ENCODE assay signal across 21 cellular contexts in genomic region chr1:77592906-77593305, GRCh38.
A peak's percentile ranks its signal among the peaks of the same experiment; 100 is the strongest.
DNase-seq lines count a peak whose midpoint lies in the region; ATAC-seq, FAIRE-seq and TF ChIP-seq lines count a peak whose summit lies in the region.
"Had no signal": no experiment of that assay in that cellular context is flagged by ENCODE, and none has a peak within 500 bp of the region (broad histone marks: within the 10 kb centered on the region; RNA-seq: fewer than 3 reads in every experiment).

No MANE protein-coding gene starts in this region.

- no peak overlapping the region for H3K9ac ChIP-seq in SK-N-MC (ENCODE audit: insufficient read length)
- H3K9ac ChIP-seq: GM23248 had no signal

- no peak for TF ChIP-seq EP300 in ovary (IDR thresholded peaks at IDR 0.05)

- no peaks in the 10 kb centered on the region for H3K27me3 ChIP-seq in ovary

- ATAC-seq in left colon (peak; percentile 73), HG02763 (IDR thresholded peaks at IDR 0.05; ENCODE audit: unreplicated experiment) (no peak)
- ATAC-seq: HCT116 had no signal

- intact Hi-C loops in left colon (cut with DNase I, micrococcal nuclease), result no loop called here
- intact Hi-C loops in ovary (cut with DNase I), result no loop called here

- FAIRE-seq in GM19239 (lab: Jason Lieb, UNC) (peak; percentile 4), H54 (lab: Jason Lieb, UNC) (peak; percentile 45)
- FAIRE-seq: GM12891, GM18507, H1 had no signal

- H3K4me1 ChIP-seq in ovary (ENCODE audit: insufficient read depth), result peaks cover 3% of the 10 kb centered on the region

- 93 to 97% (median 96%) methylated on average over 2 of the region's 2 CpGs for WGBS in ovary, 3 donors

- H3K4me3 ChIP-seq in SK-N-MC, result no peak overlapping the region
- H3K4me3 ChIP-seq in ovary, result no peak overlapping the region
- H3K4me3 ChIP-seq: GM23248 had no signal

- TF ChIP-seq POLR2A in H54 (IDR thresholded peaks at IDR 0.05; ENCODE audit: low read depth, low read length), result no peak
- TF ChIP-seq POLR2A in ovary (IDR thresholded peaks at IDR 0.05), result no peak

- DNase-seq in GM19239 (ENCODE audit: insufficient read length, low spot score), result no peak
- no peak for DNase-seq in H54 (ENCODE audit: insufficient read length, low spot score)
- DNase-seq in SK-N-MC (ENCODE audit: low read depth, low spot score), result no peak
- DNase-seq in left colon, result no peak
- no peak for DNase-seq in amniotic stem cell (lab: John Stamatoyannopoulos, UW)
- no peak for DNase-seq in NCI-H1092 (lab: John Stamatoyannopoulos, UW)
- DNase-seq in ovary, result no peak
- DNase-seq: C1 segment of cervical spinal cord; Calu3; CD4-positive, alpha-beta memory T cell; COR-L47; DMS53; DMS79 treated with DMSO at 0.1 percent for 48 hours; GF-D8; GM23248; H9 had no signal

- no peak for TF ChIP-seq CTCF in ovary (IDR thresholded peaks at IDR 0.05)

- H3K27ac ChIP-seq in SK-N-MC (peak overlapping the region; percentile 22), ovary (no peak overlapping the region)
- H3K27ac ChIP-seq: GM23248 had no signal

- H3K9me3 ChIP-seq in SK-N-MC (ENCODE audit: low read depth, low read length) (no peaks in the 10 kb centered on the region), ovary (no peaks in the 10 kb centered on the region)

- H3K36me3 ChIP-seq in SK-N-MC (ENCODE audit: insufficient read depth, low read length) (peaks cover 22% of the 10 kb centered on the region), ovary (no peaks in the 10 kb centered on the region)
